ENCODE assay signal across 8 cellular contexts in genomic region chr17:5419356-5419958, GRCh38. TPM values are rescaled to one million over a fixed set of nuclear protein-coding genes. Genes with fewer than 3 reads are reported as not detected.
DNase-seq lines count a peak whose midpoint lies in the region; ATAC-seq, FAIRE-seq and TF ChIP-seq lines count a peak whose summit lies in the region.

Gene NUP88 (minus strand): TSS chr17:5419662. CDS start chr17:5419650, 12 bp downstream.

- intact Hi-C loops in left ventricle myocardium superior (cut with micrococcal nuclease) (no loop called here), psoas muscle (cut with DNase I) (no loop called here)

- ATAC-seq in GM18498 (IDR thresholded peaks at IDR 0.05; ENCODE audit: unreplicated experiment): peak; percentile 91
- ATAC-seq in HG02938 (IDR thresholded peaks at IDR 0.05; ENCODE audit: unreplicated experiment): peak; percentile 74
- peak; percentile 99 for ATAC-seq in left ventricle myocardium superior
- peak; percentile 96 to 99 (median 97) for ATAC-seq in psoas muscle

- peak within 1 kb of the TSS; percentile 88 for H3K4me3 ChIP-seq in psoas muscle

- 0 to 1% (median 0%) methylated on average over 46 to 49 of the region's 49 CpGs for WGBS in psoas muscle, 3 donors

- peak within 1 kb of the TSS; percentile 65 for H3K27ac ChIP-seq in angular gyrus (ENCODE audit: low read depth, low read length)
- peak within 1 kb of the TSS; percentile 99 for H3K27ac ChIP-seq in psoas muscle

- peaks cover 30% of the 10 kb centered on the region for H3K4me1 ChIP-seq in psoas muscle

- no peaks in the 10 kb centered on the region for H3K27me3 ChIP-seq in psoas muscle (ENCODE audit: insufficient read depth in 3 of 3, low read length in 2 of 3)

- no peak for TF ChIP-seq CTCF in psoas muscle (IDR thresholded peaks at IDR 0.05)

- no peaks in the 10 kb centered on the region for H3K9me3 ChIP-seq in psoas muscle

- FAIRE-seq in urothelium cell line (lab: Jason Lieb, UNC): no peak

- peak; percentile 87 to 96 for DNase-seq in NCI-H187 (lab: John Stamatoyannopoulos, UW)
- peak; percentile 86 to 98 (median 96) for DNase-seq in T-helper 2 cell
- peak; percentile 97 for DNase-seq in left ventricle myocardium superior
- peak; percentile 98 to 99 for DNase-seq in psoas muscle
- DNase-seq in urothelium cell line (ENCODE audit: low spot score): peak; percentile 95

- peaks cover 11 to 67% of the 10 kb centered on the region in 2 donors for H3K36me3 ChIP-seq in psoas muscle (ENCODE audit: insufficient read depth in 1 of 2, low read depth in 1 of 2)

RNA-seq across cellular contexts. Expression of gene NUP88, which starts in this region (rescaled TPM):
- total RNA-seq in left ventricle myocardium superior (34.9 TPM), psoas muscle (10 to 100 TPM; 54.4 to 90.9 (median 84.1) TPM)
- 100 to 1,000 TPM in 1 of 3 donors, 10 to 100 TPM in 2; 69.6 to 106 (median 75.5) TPM for polyA plus RNA-seq in psoas muscle

Comparison
In these comparisons a context has a peak if more than half of its experiments do, and no peak if none do; other contexts are left out.
1. Peak in every context shown above with its lines: DNase-seq, ATAC-seq, H3K4me3 ChIP-seq and H3K27ac ChIP-seq.